8 cellular contexts compared by ENCODE assay signal in the genomic region with DNA sequence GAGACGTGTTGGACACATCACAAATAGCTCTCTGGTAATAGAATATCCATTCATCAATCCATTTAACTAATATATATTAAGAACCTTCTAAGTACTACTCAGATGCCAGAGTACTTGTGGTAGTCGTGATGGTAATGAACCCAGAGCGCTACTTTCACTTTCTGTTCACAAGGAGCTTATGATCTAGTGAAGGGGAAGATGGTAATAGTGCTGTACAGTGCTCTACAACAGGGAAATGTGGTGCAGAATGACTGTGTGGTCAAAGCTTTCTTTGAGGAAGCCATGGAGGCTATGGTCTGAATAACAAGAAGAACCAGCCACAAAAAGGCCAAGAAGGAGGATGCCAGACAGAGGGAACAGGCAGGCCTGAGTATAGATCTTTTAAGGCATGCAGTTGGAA.
DNase-seq lines count a peak whose midpoint lies in the region; ATAC-seq and TF ChIP-seq lines count a peak whose summit lies in the region.

No MANE protein-coding gene starts in this region.

- DNase-seq in NB4 (ENCODE audit: low read depth) = peak; percentile 65
- no peak for DNase-seq in epithelial cell of proximal tubule (ENCODE audit: low read depth)
- DNase-seq in thoracic aorta (ENCODE audit: low spot score) = no peak
- DNase-seq in glutamatergic neuron = no peak
- no peak for DNase-seq in ovary
- no peak for DNase-seq in NK-92 (lab: John Stamatoyannopoulos, UW; ENCODE audit: unreplicated experiment)

- CTCF ChIA-PET in HEK293 (lab: Yijun Ruan, JAX) = interaction anchor here (0.9 to 6.8 kb wide), 2 partner anchors 52 to 323 kb away, joined by 4 to 103 read pairs; no protein-coding TSS in a partner anchor

- intact Hi-C loops in ovary (cut with DNase I) = no loop called here

- H3K27ac ChIP-seq in HEK293 (ENCODE audit: extremely low read depth, low read depth, low read length) = no peak overlapping the region
- H3K27ac ChIP-seq in thoracic aorta = peak overlapping the region; percentile 80 to 94
- H3K27ac ChIP-seq in ovary = no peak overlapping the region

- H3K27me3 ChIP-seq in thoracic aorta (replicated peaks; ENCODE audit: insufficient read depth) (no peaks in the 10 kb centered on the region), ovary (no peaks in the 10 kb centered on the region)

- 82 to 86% (median 83%) methylated on average over 3 of the region's 3 CpGs for WGBS in ovary, 3 donors

- no peaks in the 10 kb centered on the region for H3K36me3 ChIP-seq in HEK293 (ENCODE audit: control insufficient read depth in 2 of 2, insufficient read depth in 1 of 2, low read length in 2 of 2)
- H3K36me3 ChIP-seq in thoracic aorta = no peaks in the 10 kb centered on the region
- H3K36me3 ChIP-seq in ovary = no peaks in the 10 kb centered on the region

- no peak for TF ChIP-seq POLR2A in NB4 (IDR thresholded peaks at IDR 0.05; ENCODE audit: extremely low read depth, insufficient read length)
- no peak for TF ChIP-seq POLR2A in ovary (IDR thresholded peaks at IDR 0.05)

- TF ChIP-seq EP300 in ovary (IDR thresholded peaks at IDR 0.05) = no peak

- ATAC-seq in GM18520 (IDR thresholded peaks at IDR 0.05; ENCODE audit: unreplicated experiment) (peak; percentile 84), thoracic aorta (ENCODE audit: insufficient number of reproducible peaks, low FRiP score, low read depth) (no peak)

- no peak overlapping the region for H3K4me3 Mint-ChIP-seq in glutamatergic neuron (ENCODE audit: unreplicated experiment)

- H3K9me3 Mint-ChIP-seq in glutamatergic neuron (ENCODE audit: unreplicated experiment) = no peaks in the 10 kb centered on the region

- no peaks in the 10 kb centered on the region for H3K36me3 Mint-ChIP-seq in glutamatergic neuron (ENCODE audit: unreplicated experiment)

- H3K9me3 ChIP-seq in HEK293 (ENCODE audit: control insufficient read depth, insufficient read depth, low read depth, low read length) (no peaks in the 10 kb centered on the region), thoracic aorta (no peaks in the 10 kb centered on the region), ovary (no peaks in the 10 kb centered on the region)

- H3K4me3 ChIP-seq in HEK293 (ENCODE audit: low read depth, low read length) = no peak overlapping the region
- H3K4me3 ChIP-seq in NB4 (ENCODE audit: low read depth, low read length) = peak overlapping the region; percentile 9
- H3K4me3 ChIP-seq in epithelial cell of proximal tubule (ENCODE audit: low read depth, low read length) = peak overlapping the region; percentile 6
- peak overlapping the region; percentile 37 for H3K4me3 ChIP-seq in thoracic aorta
- no peak overlapping the region for H3K4me3 ChIP-seq in ovary

- TF ChIP-seq CTCF in HEK293 (tag by site-specific recombination; IDR thresholded peaks at IDR 0.05) (no peak), NB4 (IDR thresholded peaks at IDR 0.05; ENCODE audit: low read depth, low read length) (no peak), epithelial cell of proximal tubule (conservative IDR thresholded peaks at IDR 0.05; ENCODE audit: low read depth, low read length) (no peak), thoracic aorta (IDR thresholded peaks at IDR 0.05) (no peak), glutamatergic neuron (IDR thresholded peaks at IDR 0.05; ENCODE audit: partially characterized antibody, unreplicated experiment) (no peak), ovary (IDR thresholded peaks at IDR 0.05) (no peak)

- H3K27ac Mint-ChIP-seq in glutamatergic neuron (ENCODE audit: unreplicated experiment) = no peak overlapping the region

- POLR2A ChIA-PET in HEK293 (lab: Yijun Ruan, JAX) = no interaction called here

- peaks cover 9% of the 10 kb centered on the region for H3K4me1 ChIP-seq in HEK293 (ENCODE audit: control insufficient read depth, insufficient read depth, low read length)
- peaks cover 32 to 64% of the 10 kb centered on the region in 2 donors for H3K4me1 ChIP-seq in thoracic aorta (ENCODE audit: control insufficient read depth in 1 of 2, low read depth in 2 of 2)
- no peaks in the 10 kb centered on the region for H3K4me1 ChIP-seq in ovary (ENCODE audit: insufficient read depth)

- peaks cover 2% of the 10 kb centered on the region for H3K4me1 Mint-ChIP-seq in glutamatergic neuron (ENCODE audit: low read depth, unreplicated experiment)

- no peaks in the 10 kb centered on the region for H3K27me3 Mint-ChIP-seq in glutamatergic neuron (ENCODE audit: unreplicated experiment)

TF ChIP-seq in HEK293, 187 proteins besides CTCF, POLR2A, EP300 and RAD21:
- TF ChIP-seq ZBTB17 (tag by site-specific recombination; IDR thresholded peaks at IDR 0.05) (peak; percentile 57), ZNF658 (tag by site-specific recombination; IDR thresholded peaks at IDR 0.05) (no peak), REPIN1 (tag by site-specific recombination; IDR thresholded peaks at IDR 0.05; ENCODE audit: low read depth) (no peak)

Comparison
In these comparisons a context has a peak if more than half of its experiments do, and no peak if none do; other contexts are left out.
1. H3K27ac ChIP-seq: peak in thoracic aorta (2 of 2); none in HEK293 (single experiment) and ovary (0 of 2).
2. H3K4me3 ChIP-seq: peak in NB4 (single experiment), epithelial cell of proximal tubule (single experiment) and thoracic aorta (single experiment); none in HEK293 (single experiment) and ovary (single experiment).